18 cellular contexts compared by ENCODE assay signal in the genomic region with DNA sequence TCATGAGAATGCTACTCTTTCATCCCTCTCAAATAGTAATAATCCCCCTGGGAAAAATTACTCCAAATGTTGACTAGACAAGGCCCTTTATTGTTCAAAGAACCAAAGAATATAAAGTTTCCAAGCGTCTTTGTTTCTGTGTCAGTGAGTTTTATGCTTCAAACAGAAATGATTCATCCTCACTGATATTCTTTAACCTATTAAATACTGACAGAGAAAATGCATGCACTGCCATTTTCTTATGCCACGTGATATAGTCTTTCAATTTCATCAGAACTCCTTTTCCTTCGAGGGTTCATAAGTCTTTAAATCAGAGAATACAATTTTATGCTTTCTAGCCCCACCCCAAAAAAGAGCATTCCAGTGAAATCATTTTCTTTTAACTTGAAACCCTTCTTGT.
A peak's percentile ranks its signal among the peaks of the same experiment; 100 is the strongest.
DNase-seq lines count a peak whose midpoint lies in the region; FAIRE-seq and TF ChIP-seq lines count a peak whose summit lies in the region.
"Had no signal": no experiment of that assay in that cellular context is flagged by ENCODE, and none has a peak within 500 bp of the region (broad histone marks: within the 10 kb centered on the region; RNA-seq: fewer than 3 reads in every experiment).

No MANE protein-coding gene starts in this region.

- DNase-seq in RCC 7860 (ENCODE audit: low spot score), result peak; percentile 8
- peak; percentile 91 for DNase-seq in foreskin melanocyte
- no peak for DNase-seq in nephron progenitor cell
- DNase-seq in vagina (ENCODE audit: extremely low spot score in 2 of 2), result no peak
- DNase-seq in T-helper 2 cell, result no peak
- no peak for DNase-seq in activated CD4-positive, alpha-beta T cell treated with anti-CD3 and anti-CD28 coated beads, Interleukin-2, amount 10 ng/mL, durations not matched to agents 7 days and 5 days
- DNase-seq in brain microvascular endothelial cell, result no peak
- DNase-seq: IMR-90; Kasumi-1; NCI-H1436; NCI-H2081 treated with DMSO at 0.1 percent for 48 hours; NCI-H226; NCI-H69; NK-92 treated with Interleukin-12 subunit alpha and Interleukin-12 subunit beta, amount 100 ng/mL, for 24 hours; OCI-M1; SK-N-SH had no signal

- no peaks in the 10 kb centered on the region for H3K36me3 ChIP-seq in vagina
- no peaks in the 10 kb centered on the region for H3K36me3 ChIP-seq in brain microvascular endothelial cell (replicated peaks)
- H3K36me3 ChIP-seq: HAP-1 had no signal

- CTCF ChIA-PET in activated CD4-positive, alpha-beta T cell treated with anti-CD3 and anti-CD28 coated beads, Interleukin-2, amount 10 ng/mL, durations not matched to agents 7 days and 5 days (lab: Charles Lee), result no interaction called here

- H3K4me1 Mint-ChIP-seq in brain, result peaks cover 30% of the 10 kb centered on the region
- H3K4me1 Mint-ChIP-seq in nephron progenitor cell, result peaks cover 70% of the 10 kb centered on the region
- no peaks in the 10 kb centered on the region for H3K4me1 Mint-ChIP-seq in activated CD4-positive, alpha-beta T cell treated with anti-CD3 and anti-CD28 coated beads, Interleukin-2, amount 10 ng/mL, durations not matched to agents 7 days and 5 days

- no peaks in the 10 kb centered on the region for H3K9me3 ChIP-seq in vagina
- H3K9me3 ChIP-seq: HAP-1, SK-N-SH had no signal

- H3K27ac ChIP-seq in vagina (no peak overlapping the region), brain microvascular endothelial cell (no peak overlapping the region)

- H3K4me3 ChIP-seq in vagina, result no peak overlapping the region
- H3K4me3 ChIP-seq in brain microvascular endothelial cell (ENCODE audit: low read depth, low read length), result no peak overlapping the region
- H3K4me3 ChIP-seq: HAP-1 had no signal

- H3K9me3 Mint-ChIP-seq in brain (peaks cover 0 to 10% (median 0%) of the 10 kb centered on the region in 5 experiments), nephron progenitor cell (peaks cover 7% of the 10 kb centered on the region)
- H3K9me3 Mint-ChIP-seq in activated CD4-positive, alpha-beta T cell treated with anti-CD3 and anti-CD28 coated beads, Interleukin-2, amount 10 ng/mL, durations not matched to agents 7 days and 5 days, result peaks cover 2% of the 10 kb centered on the region

- intact Hi-C loops in vagina (cut with DNase I), result no loop called here

- no peak for TF ChIP-seq CTCF in brain (conservative IDR thresholded peaks at IDR 0.05)
- TF ChIP-seq CTCF in nephron progenitor cell (IDR thresholded peaks at IDR 0.05), result no peak
- TF ChIP-seq CTCF in vagina (IDR thresholded peaks at IDR 0.05), result no peak
- TF ChIP-seq CTCF in brain microvascular endothelial cell (IDR thresholded peaks at IDR 0.05; ENCODE audit: low read depth, low read length, missing control alignments), result no peak

- peak; percentile 67 for FAIRE-seq in RCC 7860 (lab: Jason Lieb, UNC)

- no peak for TF ChIP-seq POLR2A in vagina (IDR thresholded peaks at IDR 0.05)

- POLR2A ChIA-PET in activated CD4-positive, alpha-beta T cell treated with anti-CD3 and anti-CD28 coated beads, Interleukin-2, amount 10 ng/mL, durations not matched to agents 7 days and 5 days (lab: Charles Lee), result no interaction called here

- H3K4me1 ChIP-seq in vagina, result no peaks in the 10 kb centered on the region

- H3K4me3 Mint-ChIP-seq in brain (no peak overlapping the region), nephron progenitor cell (peak overlapping the region; percentile 41)
- no peak overlapping the region for H3K4me3 Mint-ChIP-seq in activated CD4-positive, alpha-beta T cell treated with anti-CD3 and anti-CD28 coated beads, Interleukin-2, amount 10 ng/mL, durations not matched to agents 7 days and 5 days

- H3K36me3 Mint-ChIP-seq in brain, result peaks cover 3% of the 10 kb centered on the region
- H3K36me3 Mint-ChIP-seq in nephron progenitor cell (ENCODE audit: low read depth), result no peaks in the 10 kb centered on the region
- no peaks in the 10 kb centered on the region for H3K36me3 Mint-ChIP-seq in activated CD4-positive, alpha-beta T cell treated with anti-CD3 and anti-CD28 coated beads, Interleukin-2, amount 10 ng/mL, durations not matched to agents 7 days and 5 days (ENCODE audit: low read depth)

- H3K27me3 Mint-ChIP-seq in brain (peaks cover 6% of the 10 kb centered on the region), nephron progenitor cell (ENCODE audit: low read depth, poor library complexity) (peaks cover 9% of the 10 kb centered on the region)
- peaks cover 3% of the 10 kb centered on the region for H3K27me3 Mint-ChIP-seq in activated CD4-positive, alpha-beta T cell treated with anti-CD3 and anti-CD28 coated beads, Interleukin-2, amount 10 ng/mL, durations not matched to agents 7 days and 5 days

- in situ Hi-C loops in brain microvascular endothelial cell (cut with HindIII; ENCODE audit: low pct_ligation_motif_present, low sequenced_read_pairs), result no loop called here

- H3K27ac Mint-ChIP-seq in brain (peak overlapping the region in 3 of 5 experiments; percentile 29 to 84 (median 77)), nephron progenitor cell (peak overlapping the region; percentile 84)
- no peak overlapping the region for H3K27ac Mint-ChIP-seq in activated CD4-positive, alpha-beta T cell treated with anti-CD3 and anti-CD28 coated beads, Interleukin-2, amount 10 ng/mL, durations not matched to agents 7 days and 5 days

- no peaks in the 10 kb centered on the region for H3K27me3 ChIP-seq in vagina
- no peaks in the 10 kb centered on the region for H3K27me3 ChIP-seq in brain microvascular endothelial cell (replicated peaks)

Comparison
In these comparisons a context has a peak if more than half of its experiments do, and no peak if none do; other contexts are left out.
1. DNase-seq: peak in RCC 7860 (single experiment) and foreskin melanocyte (single experiment); none in nephron progenitor cell (single experiment), vagina (0 of 2), T-helper 2 cell (0 of 5), activated CD4-positive, alpha-beta T cell treated with anti-CD3 and anti-CD28 coated beads, Interleukin-2, amount 10 ng/mL, durations not matched to agents 7 days and 5 days (single experiment) and brain microvascular endothelial cell (single experiment).